In genomic region chr11:37788141-37788877, GRCh38 we compare ENCODE assay signal across 19 cellular contexts.
DNase-seq lines count a peak whose midpoint lies in the region; ATAC-seq, FAIRE-seq and TF ChIP-seq lines count a peak whose summit lies in the region.
"Had no signal": no experiment of that assay in that cellular context is flagged by ENCODE, and none has a peak within 500 bp of the region (broad histone marks: within the 10 kb centered on the region; RNA-seq: fewer than 3 reads in every experiment).

No MANE protein-coding gene starts in this region.

- H3K4me3 Mint-ChIP-seq in Calu3 (ENCODE audit: low read depth, unreplicated experiment): no peak overlapping the region
- H3K4me3 Mint-ChIP-seq: activated naive CD8-positive, alpha-beta T cell had no signal

- H3K36me3 Mint-ChIP-seq in Calu3 (ENCODE audit: insufficient read depth, unreplicated experiment): no peaks in the 10 kb centered on the region
- H3K36me3 Mint-ChIP-seq: activated naive CD8-positive, alpha-beta T cell had no signal

- intact Hi-C loops in Calu3 (cut with micrococcal nuclease; ENCODE audit: unreplicated experiment) (no loop called here), gastrocnemius medialis (cut with DNase I; ENCODE audit: low total_unique reads) (no loop called here)

- peaks cover 20% of the 10 kb centered on the region for H3K4me1 Mint-ChIP-seq in Calu3 (ENCODE audit: low read depth, unreplicated experiment)

- no peak overlapping the region for H3K4ac ChIP-seq in mesendoderm (ENCODE audit: low read depth, low read length)

- no peak overlapping the region for H4K5ac ChIP-seq in mesendoderm (ENCODE audit: low read length)

- H2BK120ac ChIP-seq in mesendoderm (ENCODE audit: low read depth, low read length): no peak overlapping the region

- WGBS in mesendoderm (ENCODE audit: extremely low coverage, insufficient coverage, low lambda C conversion rate): no CpG with 5 or more reads among the region's 5 CpGs

- H3K27ac ChIP-seq in mesendoderm (ENCODE audit: low read depth, low read length) (no peak overlapping the region), gastrocnemius medialis (no peak overlapping the region)
- H3K27ac ChIP-seq: pancreas, Peyer's patch had no signal

- H3K79me2 ChIP-seq in mesendoderm (ENCODE audit: control insufficient read depth, insufficient read depth, low read length): no peaks in the 10 kb centered on the region

- H3K18ac ChIP-seq in mesendoderm (ENCODE audit: low read length): no peak overlapping the region

- ATAC-seq in gastrocnemius medialis: no peak
- ATAC-seq: HCT116, pancreas had no signal

- peak; percentile 78 for FAIRE-seq in RCC 7860 (lab: Jason Lieb, UNC)
- FAIRE-seq: islet of Langerhans, pancreas had no signal

- no peak overlapping the region for H2BK5ac ChIP-seq in mesendoderm (ENCODE audit: low read length)

- no peak overlapping the region for H4K8ac ChIP-seq in mesendoderm (ENCODE audit: low read depth, low read length)

- no peaks in the 10 kb centered on the region for H3K79me1 ChIP-seq in mesendoderm (ENCODE audit: low read length)

- CTCF ChIA-PET in Calu3 (lab: Charles Lee): no interaction called here

- in situ Hi-C loops in gastrocnemius medialis (cut with MboI; ENCODE audit: low sequenced_read_pairs in 4 of 4): no loop called here

- no peak overlapping the region for H3K9ac ChIP-seq in mesendoderm (ENCODE audit: low read length)

- H3K27me3 Mint-ChIP-seq in Calu3 (ENCODE audit: unreplicated experiment): no peaks in the 10 kb centered on the region
- H3K27me3 Mint-ChIP-seq: activated naive CD8-positive, alpha-beta T cell had no signal

- H3K4me3 ChIP-seq in mesendoderm (ENCODE audit: low read length) (no peak overlapping the region), gastrocnemius medialis (no peak overlapping the region)
- H3K4me3 ChIP-seq: pancreas, Peyer's patch had no signal

- H2BK15ac ChIP-seq in mesendoderm (replicated peaks; ENCODE audit: low read depth): no peak overlapping the region

- H3K56ac ChIP-seq in mesendoderm (ENCODE audit: low read length): no peak overlapping the region

- no peak for TF ChIP-seq CTCF in Calu3 (IDR thresholded peaks at IDR 0.05; ENCODE audit: unreplicated experiment)
- no peak for TF ChIP-seq CTCF in gastrocnemius medialis (IDR thresholded peaks at IDR 0.05 in 4 of 5, conservative IDR thresholded peaks at IDR 0.05 in 1 of 5)

- no peaks in the 10 kb centered on the region for H3K27me3 ChIP-seq in mesendoderm (ENCODE audit: insufficient read depth, low read length, poor library complexity)
- no peaks in the 10 kb centered on the region for H3K27me3 ChIP-seq in gastrocnemius medialis
- H3K27me3 ChIP-seq: pancreas, Peyer's patch had no signal

- no peaks in the 10 kb centered on the region for H3K9me3 ChIP-seq in gastrocnemius medialis
- H3K9me3 ChIP-seq: pancreas had no signal

- no peaks in the 10 kb centered on the region for H3K36me3 ChIP-seq in mesendoderm (ENCODE audit: control insufficient read depth, insufficient read depth, low read length)
- no peaks in the 10 kb centered on the region for H3K36me3 ChIP-seq in gastrocnemius medialis
- H3K36me3 ChIP-seq: pancreas, Peyer's patch had no signal

- BruUV-seq in Calu3 (replicated peaks; lab: Mats Ljungman, UMichigan): no TSS peak

- no peak overlapping the region for H2AK5ac ChIP-seq in mesendoderm (ENCODE audit: low read length)

- peak overlapping the region; percentile 19 for H3K27ac Mint-ChIP-seq in Calu3 (ENCODE audit: unreplicated experiment)
- H3K27ac Mint-ChIP-seq: activated naive CD8-positive, alpha-beta T cell had no signal

- no peak overlapping the region for H3K23ac ChIP-seq in mesendoderm (ENCODE audit: low read length)

- H3K9me3 Mint-ChIP-seq in Calu3 (ENCODE audit: low read depth, unreplicated experiment): peaks cover 6% of the 10 kb centered on the region

- no peak for TF ChIP-seq POLR2A in gastrocnemius medialis (IDR thresholded peaks at IDR 0.05)

- DNase-seq in Calu3 (peak; percentile 12), RCC 7860 (ENCODE audit: low spot score) (peak; percentile 86), dedifferentiated amniotic fluid mesenchymal stem cell (ENCODE audit: extremely low spot score) (peak; percentile 56), mesendoderm (peak; percentile 3), NCI-H748 treated with DMSO at 0.1 percent for 48 hours (lab: John Stamatoyannopoulos, UW) (no peak), gastrocnemius medialis (no peak), NCI-H82 treated with DMSO at 0.1 percent for 48 hours (lab: John Stamatoyannopoulos, UW; ENCODE audit: unreplicated experiment) (no peak), NCI-H1436 treated with DMSO at 0.1 percent for 48 hours (lab: John Stamatoyannopoulos, UW) (no peak)
- DNase-seq: activated CD4-positive, alpha-beta T cell treated with anti-CD3 and anti-CD28 coated beads for 1 hour; DMS 273 treated with DMSO at 0.1 percent for 48 hours; NCI-H187 treated with DMSO at 0.1 percent for 48 hours; NCI-H526; pancreas; Peyer's patch; substantia nigra; T-helper 2 cell had no signal

- no peaks in the 10 kb centered on the region for H3K4me1 ChIP-seq in mesendoderm (ENCODE audit: control insufficient read depth, low read depth, low read length)
- H3K4me1 ChIP-seq in gastrocnemius medialis: no peaks in the 10 kb centered on the region
- H3K4me1 ChIP-seq: pancreas, Peyer's patch had no signal

- H3K4me2 ChIP-seq in mesendoderm (ENCODE audit: low read length): no peak overlapping the region

Comparison
In these comparisons a context has a peak if more than half of its experiments do, and no peak if none do; other contexts are left out.
1. DNase-seq: peak in Calu3 (single experiment), RCC 7860 (single experiment), dedifferentiated amniotic fluid mesenchymal stem cell (single experiment) and mesendoderm (single experiment); none in NCI-H748 treated with DMSO at 0.1 percent for 48 hours (single experiment), gastrocnemius medialis (0 of 2), NCI-H82 treated with DMSO at 0.1 percent for 48 hours (single experiment) and NCI-H1436 treated with DMSO at 0.1 percent for 48 hours (single experiment).